15 cellular contexts compared by ENCODE assay signal in the genomic region with DNA sequence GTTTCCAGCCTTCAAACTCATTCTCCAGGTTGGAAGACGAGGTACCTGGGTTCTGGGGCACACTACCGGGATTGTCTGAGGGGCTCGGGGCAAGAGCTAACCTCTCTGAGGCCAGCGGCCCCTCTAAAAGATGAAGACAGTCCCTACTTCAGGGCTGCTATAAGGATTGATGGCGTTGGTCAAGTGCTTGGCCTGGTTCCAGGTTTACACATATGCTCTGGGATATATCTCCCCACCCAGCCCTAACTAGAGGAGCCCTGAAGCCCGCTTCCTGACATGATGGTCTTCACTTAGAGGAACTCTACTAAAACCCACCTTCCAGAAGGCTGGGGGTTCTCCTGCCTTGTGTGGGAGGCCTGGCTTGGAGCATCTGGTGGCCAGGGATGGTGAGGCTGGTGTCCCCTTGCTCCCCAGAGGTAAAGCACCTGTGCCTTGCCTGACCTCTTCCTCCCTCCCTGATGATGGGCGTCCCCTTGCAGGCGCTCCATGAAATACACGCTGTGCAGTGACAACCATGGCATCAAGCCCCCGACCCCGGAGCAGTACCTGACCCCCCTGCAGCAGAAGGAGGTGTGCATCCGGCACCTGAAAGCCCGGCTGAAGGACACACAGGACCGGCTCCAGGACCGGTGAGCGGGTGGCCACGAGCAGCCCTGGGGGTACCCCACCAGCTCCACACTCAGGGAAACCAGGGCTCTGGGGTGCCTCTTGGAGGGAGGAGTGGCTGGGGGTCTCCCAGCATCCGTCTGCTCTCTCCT. TPM values are rescaled to one million over a fixed set of nuclear protein-coding genes. Genes with fewer than 3 reads are reported as not detected.
DNase-seq lines count a peak whose midpoint lies in the region; ATAC-seq, FAIRE-seq and TF ChIP-seq lines count a peak whose summit lies in the region.
"Had no signal": no experiment of that assay in that cellular context is flagged by ENCODE, and none has a peak within 500 bp of the region (broad histone marks: within the 10 kb centered on the region; RNA-seq: fewer than 3 reads in every experiment).

No MANE protein-coding gene starts in this region.

- H3K4me3 ChIP-seq in RWPE2 (ENCODE audit: severe bottlenecking) = no peak overlapping the region
- H3K4me3 ChIP-seq in H1 (ENCODE audit: extremely low read depth in 1 of 4, insufficient read depth in 2 of 4, low read depth in 3 of 4, low read length in 4 of 4) = no peak overlapping the region
- no peak overlapping the region for H3K4me3 ChIP-seq in GM23338
- H3K4me3 ChIP-seq: body of pancreas, uterus had no signal

- H3K79me2 ChIP-seq in H1 (ENCODE audit: control insufficient read depth in 1 of 2, insufficient read depth in 2 of 2, low read length in 2 of 2) (no peaks in the 10 kb centered on the region), GM23338 (replicated peaks; ENCODE audit: insufficient read depth) (no peaks in the 10 kb centered on the region)
- H3K79me2 ChIP-seq: parathyroid adenoma had no signal

- H3K4me1 ChIP-seq in RWPE2 (ENCODE audit: insufficient read depth, poor library complexity, severe bottlenecking) (peaks cover 8% of the 10 kb centered on the region), H1 (replicated peaks in 1 of 4; ENCODE audit: control insufficient read depth in 3 of 4, insufficient read depth in 4 of 4, low read length in 3 of 4) (peaks cover 0 to 10% (median 4%) of the 10 kb centered on the region in 4 experiments; a peak in 6 of 7 replicates), GM23338 (ENCODE audit: insufficient read depth) (no peaks in the 10 kb centered on the region)
- H3K4me1 ChIP-seq: BE2C, body of pancreas, parathyroid adenoma, uterus had no signal

- H3K18ac ChIP-seq in H1 (ENCODE audit: extremely low read depth, low read length) = 0 out of 2 replicates have a peak overlapping the region, but pooled peaks have one; percentile 48

- no peak overlapping the region for H2BK120ac ChIP-seq in H1 (replicated peaks; ENCODE audit: low read depth, low read length)

- H3F3A ChIP-seq in GM23338 (replicated peaks; ENCODE audit: low read depth) = no peaks in the 10 kb centered on the region

- no peaks in the 10 kb centered on the region for H3K23me2 ChIP-seq in H1 (ENCODE audit: low read depth, low read length)

- peak overlapping the region; percentile 79 for H3K4me3 Mint-ChIP-seq in stimulated activated naive CD8-positive, alpha-beta T cell treated with anti-CD3 and anti-CD28 coated beads, Interleukin-15, Interleukin-2, amounts not matched to agents 100 ng/mL and 50 ng/mL, for 24 hours
- no peak overlapping the region for H3K4me3 Mint-ChIP-seq in GM23338
- H3K4me3 Mint-ChIP-seq: activated B cell treated with CpG ODN at 0.5 μM for 24 hours had no signal

- no peak for TF ChIP-seq RAD21 in H1 (IDR thresholded peaks at IDR 0.05 in 1 of 2, conservative IDR thresholded peaks at IDR 0.05 in 1 of 2; ENCODE audit: low read depth in 2 of 2, low read length in 2 of 2)

- H3K27me3 ChIP-seq in RWPE2 (ENCODE audit: insufficient read depth, poor library complexity, severe bottlenecking) (no peaks in the 10 kb centered on the region), H1 (replicated peaks in 1 of 4; ENCODE audit: control insufficient read depth in 3 of 4, extremely low read depth in 1 of 4, insufficient read depth in 3 of 4, low read length in 3 of 4) (no peaks in the 10 kb centered on the region), GM23338 (ENCODE audit: insufficient read depth) (no peaks in the 10 kb centered on the region)
- H3K27me3 ChIP-seq: BE2C, body of pancreas, uterus had no signal

- peak overlapping the region; percentile 59 for H3K4ac ChIP-seq in H1 (replicated peaks; ENCODE audit: insufficient read length, low read depth, low read length)

- H3K4me2 ChIP-seq in H1 (ENCODE audit: insufficient read depth in 1 of 2, low read depth in 2 of 2, low read length in 2 of 2) (0 out of 4 replicates have a peak overlapping the region, but pooled peaks of 1 of the 2 experiments have one; percentile 27), GM23338 (no peak overlapping the region)

- H2BK20ac ChIP-seq in H1 (ENCODE audit: low read length) = no peak overlapping the region

- 96% methylated on average over 17 of the region's 18 CpGs; no CpG with 5 or more reads in 1 of the 2 experiments for WGBS in H1 (ENCODE audit: extremely low coverage in 1 of 2, insufficient coverage in 1 of 2, insufficient read length in 1 of 2, insufficient replicate concordance in 2 of 2, low coverage in 1 of 2, low lambda C conversion rate in 2 of 2, missing lambda C conversion rate in 1 of 2), 2 experiments

- H2AK5ac ChIP-seq in H1 (ENCODE audit: low read depth, low read length) = no peak overlapping the region

- TF ChIP-seq CTCF in RWPE2 (IDR thresholded peaks at IDR 0.05; ENCODE audit: poor library complexity, severe bottlenecking) (no peak), H1 (IDR thresholded peaks at IDR 0.05; ENCODE audit: control extremely low read depth in 1 of 3, insufficient read depth in 1 of 3, low read depth in 1 of 3, low read length in 3 of 3) (no peak), GM23338 (conservative IDR thresholded peaks at IDR 0.05; ENCODE audit: low read depth in 2 of 2) (no peak)

- peak overlapping the region; percentile 9; the same call in 1 of the 2 replicates for H2BK15ac ChIP-seq in H1 (ENCODE audit: low read length)

- no peak for TF ChIP-seq POLR2A in H1 (IDR thresholded peaks at IDR 0.05; ENCODE audit: control extremely low read depth in 1 of 2, low read depth in 2 of 2, low read length in 2 of 2)

- ATAC-seq in stimulated activated naive CD8-positive, alpha-beta T cell treated with anti-CD3 and anti-CD28 coated beads, Interleukin-15, Interleukin-2, amounts not matched to agents 100 U/mL and 50 U/mL, for 24 hours = no peak
- ATAC-seq in RWPE2 (ENCODE audit: low read depth) = no peak; the same call in 2 of the 3 replicates
- no peak for ATAC-seq in HG03095 (IDR thresholded peaks at IDR 0.05; ENCODE audit: unreplicated experiment)
- ATAC-seq in GM23338 = no peak

- no peak overlapping the region for H3K14ac ChIP-seq in H1 (ENCODE audit: insufficient read length)

- H2BK12ac ChIP-seq in H1 (ENCODE audit: low read depth, low read length) = no peak overlapping the region

- no peaks in the 10 kb centered on the region for H4K20me1 ChIP-seq in H1 (replicated peaks in 1 of 2; ENCODE audit: control insufficient read depth in 1 of 2, insufficient read depth in 2 of 2, low read length in 2 of 2)
- H4K20me1 ChIP-seq in GM23338 (replicated peaks; ENCODE audit: insufficient read depth) = no peaks in the 10 kb centered on the region

- CTCF ChIA-PET in H1 (lab: Charles Lee; ENCODE audit: partially characterized antibody) = interaction anchor here (0.6 to 2.8 kb wide), 15 partner anchors 8 to 135 kb away, joined by 3 to 11 read pairs (median 4); no protein-coding TSS in a partner anchor

- H3K79me1 ChIP-seq in H1 (ENCODE audit: low read depth, low read length) = no peaks in the 10 kb centered on the region

- FAIRE-seq in H1 (lab: Jason Lieb, UNC) = no peak

- H3K27ac ChIP-seq in RWPE2 (ENCODE audit: poor library complexity, severe bottlenecking) (peak overlapping the region; percentile 16), H1 (ENCODE audit: low read depth, low read length) (no peak overlapping the region), GM23338 (ENCODE audit: low read depth) (no peak overlapping the region)
- H3K27ac ChIP-seq: body of pancreas, parathyroid adenoma, uterus had no signal

- no peaks in the 10 kb centered on the region for H3K36me3 ChIP-seq in RWPE2 (ENCODE audit: low read depth)
- no peaks in the 10 kb centered on the region for H3K36me3 ChIP-seq in H1 (ENCODE audit: control insufficient read depth in 2 of 4, insufficient read depth in 4 of 4, low read length in 3 of 4)
- no peaks in the 10 kb centered on the region for H3K36me3 ChIP-seq in GM23338 (ENCODE audit: insufficient read depth)
- H3K36me3 ChIP-seq: BE2C, uterus had no signal

- no peaks in the 10 kb centered on the region for H3K27me3 Mint-ChIP-seq in stimulated activated naive CD8-positive, alpha-beta T cell treated with anti-CD3 and anti-CD28 coated beads, Interleukin-15, Interleukin-2, amounts not matched to agents 100 ng/mL and 50 ng/mL, for 24 hours
- H3K27me3 Mint-ChIP-seq in GM23338 (ENCODE audit: insufficient read depth, low read depth, poor library complexity) = peaks cover 6% of the 10 kb centered on the region
- H3K27me3 Mint-ChIP-seq: activated B cell treated with CpG ODN at 0.5 μM for 24 hours had no signal

- no peak for DNase-seq in stimulated activated naive CD8-positive, alpha-beta T cell treated with anti-CD3 and anti-CD28 coated beads, Interleukin-15, Interleukin-2, amounts not matched to agents 100 U/mL and 50 U/mL, for 24 hours
- DNase-seq in RWPE2 (ENCODE audit: low spot score) = no peak
- DNase-seq in H1 (ENCODE audit: low read depth in 1 of 2, low spot score in 2 of 2) = no peak
- DNase-seq in GM23338 (ENCODE audit: low spot score) = no peak
- DNase-seq in DMS114 treated with DMSO at 0.1 percent for 48 hours (lab: John Stamatoyannopoulos, UW; ENCODE audit: unreplicated experiment) = no peak
- DNase-seq: activated B cell treated with CpG ODN at 0.5 μM for 24 hours, BE2C, left colon, uterus had no signal

- H2BK5ac ChIP-seq in H1 (ENCODE audit: low read depth, low read length) = peak overlapping the region; percentile 35; the same call in 1 of the 2 replicates

- H3K9ac ChIP-seq in H1 (replicated peaks in 1 of 4; ENCODE audit: extremely low read depth in 1 of 4, low read depth in 3 of 4, low read length in 3 of 4) = no peak overlapping the region
- H3K9ac ChIP-seq: parathyroid adenoma had no signal

- H3K56ac ChIP-seq in H1 (replicated peaks; ENCODE audit: insufficient read length, low read depth, low read length) = no peak overlapping the region

- H3K9me2 ChIP-seq in GM23338 (ENCODE audit: insufficient read depth) = no peaks in the 10 kb centered on the region

- no peaks in the 10 kb centered on the region for H3K9me3 Mint-ChIP-seq in stimulated activated naive CD8-positive, alpha-beta T cell treated with anti-CD3 and anti-CD28 coated beads, Interleukin-15, Interleukin-2, amounts not matched to agents 100 ng/mL and 50 ng/mL, for 24 hours
- H3K9me3 Mint-ChIP-seq in GM23338 = no peaks in the 10 kb centered on the region
- H3K9me3 Mint-ChIP-seq: activated B cell treated with CpG ODN at 0.5 μM for 24 hours; activated T-cell treated with anti-CD3 and anti-CD28 coated beads, Interleukin-2, amount 50 U/mL, for 4 hours had no signal

- TF ChIP-seq EP300 in H1 (IDR thresholded peaks at IDR 0.05; ENCODE audit: borderline replicate concordance in 1 of 2, low read depth in 2 of 2, low read length in 2 of 2) = no peak

- POLR2A ChIA-PET in H1 (lab: Charles Lee; ENCODE audit: partially characterized antibody) = no interaction called here

- H3K23ac ChIP-seq in H1 (ENCODE audit: insufficient read length) = no peak overlapping the region

- H4K5ac ChIP-seq in H1 (ENCODE audit: insufficient read length, low read depth, low read length) = no peak overlapping the region

- H3K4me1 Mint-ChIP-seq in stimulated activated naive CD8-positive, alpha-beta T cell treated with anti-CD3 and anti-CD28 coated beads, Interleukin-15, Interleukin-2, amounts not matched to agents 100 ng/mL and 50 ng/mL, for 24 hours (ENCODE audit: low read depth) = peaks cover 25% of the 10 kb centered on the region
- H3K4me1 Mint-ChIP-seq in GM23338 = peaks cover 8% of the 10 kb centered on the region
- H3K4me1 Mint-ChIP-seq: activated B cell treated with CpG ODN at 0.5 μM for 24 hours had no signal

- H3K36me3 Mint-ChIP-seq in stimulated activated naive CD8-positive, alpha-beta T cell treated with anti-CD3 and anti-CD28 coated beads, Interleukin-15, Interleukin-2, amounts not matched to agents 100 ng/mL and 50 ng/mL, for 24 hours (ENCODE audit: low read depth) = no peaks in the 10 kb centered on the region
- no peaks in the 10 kb centered on the region; the same call in 1 of the 3 replicates for H3K36me3 Mint-ChIP-seq in GM23338 (ENCODE audit: low read depth)

- H2AFZ ChIP-seq in H1 (ENCODE audit: low read length) = no peak overlapping the region
- no peak overlapping the region for H2AFZ ChIP-seq in GM23338
- H2AFZ ChIP-seq: parathyroid adenoma had no signal

- H3K9me3 ChIP-seq in RWPE2 (ENCODE audit: severe bottlenecking) (no peaks in the 10 kb centered on the region), H1 (ENCODE audit: insufficient read depth in 2 of 2, low read depth in 1 of 2, low read length in 1 of 2) (no peaks in the 10 kb centered on the region)
- H3K9me3 ChIP-seq: BE2C, body of pancreas, uterus had no signal

- peak overlapping the region; percentile 87; the same call in 1 of the 2 replicates for H4K8ac ChIP-seq in H1 (ENCODE audit: extremely low read depth, insufficient read depth, low read length)

- peak overlapping the region; percentile 94 for H3K27ac Mint-ChIP-seq in stimulated activated naive CD8-positive, alpha-beta T cell treated with anti-CD3 and anti-CD28 coated beads, Interleukin-15, Interleukin-2, amounts not matched to agents 100 ng/mL and 50 ng/mL, for 24 hours
- no peak overlapping the region for H3K27ac Mint-ChIP-seq in GM23338
- H3K27ac Mint-ChIP-seq: activated B cell treated with CpG ODN at 0.5 μM for 24 hours had no signal

- no peak overlapping the region for H4K91ac ChIP-seq in H1 (replicated peaks; ENCODE audit: insufficient read length, low read length)

RNA-seq across cellular contexts. Expression of a gene that starts 28.7 kb away (rescaled TPM):
- total RNA-seq in H1 (2021; fragmentation: NEBNext Ultra II Directional; extraction: Animal tissue kit (Norgen Biotek cat#: 25700)) = 3.6 and 4.2 TPM in 2 replicates
- polyA plus RNA-seq in H1 (2011; rRNA removed) (5.9 and 6.7 TPM in 2 replicates), GM23338 (2016; fragmentation: Nextera tagmentation; extraction: Ambion mirVana) (2.9 and 3.2 TPM in 2 replicates)
- polyA plus RNA-seq in H1 (2011; cell fraction: cytosol; rRNA removed) = 7.0 TPM
- polyA plus RNA-seq in H1 (2011; cell fraction: nucleus; rRNA removed) = 5.8 TPM
- 3.0 to 6.0 TPM (median 5.0 TPM) in 4 replicates for polyA plus RNA-seq in H1 (2012, experiment 1 of 2)
- 3.0 TPM for polyA plus RNA-seq in H1 (2012, experiment 2 of 2)
- polyA plus RNA-seq in H1 (2013, experiment 1 of 2) = 3.0 TPM
- 2.9 TPM for polyA plus RNA-seq in H1 (2013, experiment 2 of 2)
- polyA minus RNA-seq in H1 (2011; rRNA and poly(A)+ RNA removed) = 1.4 and 1.5 TPM in 2 replicates
- polyA minus RNA-seq in H1 (2011; cell fraction: cytosol; rRNA and poly(A)+ RNA removed) = 2.7 TPM
- 1.1 TPM for polyA minus RNA-seq in H1 (2011; cell fraction: nucleus; rRNA and poly(A)+ RNA removed)
- 4.6 and 5.3 TPM in 2 replicates for total RNA-seq in GM23338 (2014; rRNA removed; shearing (Covaris generic))

RNA-seq across cellular contexts. Expression of a gene that starts 34.2 kb away (rescaled TPM):
- total RNA-seq in H1 (2021; fragmentation: NEBNext Ultra II Directional; extraction: Animal tissue kit (Norgen Biotek cat#: 25700)) = 4.0 and 4.9 TPM in 2 replicates
- polyA plus RNA-seq in H1 (2011; rRNA removed) = 0.98 and 1.5 TPM in 2 replicates
- polyA plus RNA-seq in H1 (2011; cell fraction: cytosol; rRNA removed) = 1.0 TPM
- polyA plus RNA-seq in H1 (2011; cell fraction: nucleus; rRNA removed) = 2.5 TPM
- 2.0 to 3.4 TPM (median 3.1 TPM) in 4 replicates for polyA plus RNA-seq in H1 (2012, experiment 1 of 2)
- 2.5 TPM for polyA plus RNA-seq in H1 (2012, experiment 2 of 2)
- 1.8 TPM for polyA plus RNA-seq in H1 (2013, experiment 1 of 2)
- 1.7 TPM for polyA plus RNA-seq in H1 (2013, experiment 2 of 2)
- 0.50 and 0.59 TPM in 2 replicates for polyA minus RNA-seq in H1 (2011; rRNA and poly(A)+ RNA removed)
- polyA minus RNA-seq in H1 (2011; cell fraction: cytosol; rRNA and poly(A)+ RNA removed) = 1.2 TPM
- polyA minus RNA-seq in H1 (2011; cell fraction: nucleus; rRNA and poly(A)+ RNA removed) = 2.1 TPM
- 3.5 and 5.8 TPM in 2 replicates for total RNA-seq in GM23338 (2014; rRNA removed; shearing (Covaris generic))
- 1.3 and 1.5 TPM in 2 replicates for polyA plus RNA-seq in GM23338 (2016; fragmentation: Nextera tagmentation; extraction: Ambion mirVana)
- total RNA-seq: OCI-LY7 had no signal
